Comparison of ENCODE assay signal across 9 cellular contexts in the genomic region with DNA sequence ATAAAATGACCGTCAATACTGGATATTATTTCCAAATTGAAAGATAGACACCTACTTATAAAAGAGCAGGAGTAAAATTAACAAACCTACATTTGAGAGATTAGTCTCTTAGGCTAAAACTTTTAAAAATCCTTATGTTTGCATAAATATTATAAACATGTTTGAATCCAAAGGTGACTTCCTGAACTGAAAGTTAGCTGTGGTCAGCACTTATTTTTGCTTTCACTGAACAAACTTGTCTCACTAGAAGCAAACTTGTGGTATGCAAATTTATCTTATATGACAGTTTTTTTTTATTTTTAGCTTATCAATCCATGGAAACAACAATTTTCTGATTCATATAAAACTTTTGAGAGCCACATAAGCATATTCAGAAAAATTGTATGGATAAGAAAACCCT.
"Had no signal": no experiment of that assay in that cellular context is flagged by ENCODE, and none has a peak within 500 bp of the region (broad histone marks: within the 10 kb centered on the region; RNA-seq: fewer than 3 reads in every experiment).

No MANE protein-coding gene starts in this region.

- DNase-seq: GM23248, GOT3, H7, HFFc6, KG1 had no signal

- H3K36me3 ChIP-seq: HAP-1 had no signal

- H3K9ac ChIP-seq: GM23248 had no signal

- FAIRE-seq: HTR-8/SVneo, K562 had no signal

- H3K4me3 ChIP-seq: GM23248, HAP-1, K562 had no signal

- H3K27ac ChIP-seq: GM23248 had no signal

- H3K9me3 ChIP-seq: HAP-1 had no signal

- H2AFZ ChIP-seq: GM23248 had no signal

- H3K4me1 ChIP-seq: HAP-1 had no signal

- ATAC-seq: HCT116, K562 had no signal
